In the genomic region with DNA sequence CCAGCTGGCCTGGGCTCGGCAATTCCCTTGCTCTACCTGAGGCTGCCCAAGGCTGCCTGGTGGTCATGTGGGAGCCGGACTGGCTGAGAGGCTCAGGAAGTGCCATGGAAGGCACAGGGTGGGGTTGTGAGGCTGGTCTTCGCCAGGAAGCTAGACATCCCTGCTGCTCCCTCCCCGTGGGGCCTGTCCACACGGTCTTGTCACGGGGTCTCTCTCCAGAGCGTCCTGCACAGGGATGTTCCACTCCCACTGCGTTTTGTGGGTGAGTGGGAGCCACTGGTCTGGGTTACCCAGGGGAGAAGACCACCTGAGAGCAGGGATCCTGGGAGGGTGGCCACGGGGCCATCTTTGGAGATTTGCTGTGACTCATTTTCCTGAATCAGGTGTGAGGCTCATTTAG, we compare ENCODE assay signal across 36 cellular contexts. TPM values are rescaled to one million over a fixed set of nuclear protein-coding genes. Genes with fewer than 3 reads are reported as not detected.
"Had no signal": no experiment of that assay in that cellular context is flagged by ENCODE, and none has a peak within 500 bp of the region (broad histone marks: within the 10 kb centered on the region; RNA-seq: fewer than 3 reads in every experiment).

No MANE protein-coding gene starts in this region.

- H3K9me3 ChIP-seq: MG63 had no signal

- DNase-seq: Karpas-422, Kasumi-1, MG63, MM.1S, MV-4-11, NCI-H1048, NCI-H1092, NCI-H1092 treated with DMSO at 0.1 percent for 48 hours, NCI-H1105, NCI-H1105 treated with DMSO at 0.1 percent for 48 hours, NCI-H1417, NCI-H1417 treated with DMSO at 0.1 percent for 48 hours, NCI-H1436 treated with DMSO at 0.1 percent for 48 hours, NCI-H146, NCI-H1694, NCI-H1694 treated with DMSO at 0.1 percent for 48 hours, NCI-H187, NCI-H187 treated with DMSO at 0.1 percent for 48 hours, NCI-H1930, NCI-H2029, NCI-H2029 treated with DMSO at 0.1 percent for 48 hours, NCI-H2081, NCI-H2081 treated with DMSO at 0.1 percent for 48 hours, NCI-H2107, NCI-H2171, NCI-H2171 treated with DMSO at 0.1 percent for 48 hours, NCI-H2227 treated with DMSO at 0.1 percent for 48 hours, NCI-H345, NCI-H446, NCI-H446 treated with DMSO at 0.1 percent for 48 hours, NCI-H510A, NCI-H510A treated with DMSO at 0.1 percent for 48 hours, NCI-H524, NCI-H524 treated with DMSO at 0.1 percent for 48 hours had no signal

- H3K4me3 ChIP-seq: MG63 had no signal

- H3K9ac ChIP-seq: KMS-11 had no signal

- H3K27me3 ChIP-seq: MG63 had no signal

- H3K4me2 ChIP-seq: KMS-11 had no signal

- H3K36me3 ChIP-seq: MG63 had no signal

- H3K27ac ChIP-seq: KMS-11 had no signal

RNA-seq across cellular contexts. Expression of gene GADD45G, which starts 11.6 kb away (rescaled TPM):
- total RNA-seq: MCF 10A had no signal
